In genomic region chr2:239263231-239263936, GRCh38 we compare ENCODE assay signal across 11 cellular contexts.
DNase-seq lines count a peak whose midpoint lies in the region; ATAC-seq and TF ChIP-seq lines count a peak whose summit lies in the region.
"Had no signal": no experiment of that assay in that cellular context is flagged by ENCODE, and none has a peak within 500 bp of the region (broad histone marks: within the 10 kb centered on the region; RNA-seq: fewer than 3 reads in every experiment).

No MANE protein-coding gene starts in this region.

- in situ Hi-C loops in gastrocnemius medialis (cut with MboI; ENCODE audit: low sequenced_read_pairs in 4 of 4) = no loop called here

- H3K9me3 ChIP-seq in right cardiac atrium (ENCODE audit: control insufficient read depth, low read length) (no peaks in the 10 kb centered on the region), gastrocnemius medialis (no peaks in the 10 kb centered on the region)
- H3K9me3 ChIP-seq: pancreas had no signal

- no peaks in the 10 kb centered on the region for H3K9me3 Mint-ChIP-seq in activated CD4-positive, alpha-beta T cell treated with anti-CD3 and anti-CD28 coated beads, Interleukin-2, amount 10 ng/mL, durations not matched to agents 24 days and 14 days

- no peaks in the 10 kb centered on the region for H3K36me3 ChIP-seq in gastrocnemius medialis
- no peaks in the 10 kb centered on the region for H3K36me3 ChIP-seq in mesendoderm (ENCODE audit: control insufficient read depth, insufficient read depth, low read length)
- H3K36me3 ChIP-seq: pancreas had no signal

- ATAC-seq in right cardiac atrium = no peak
- ATAC-seq in gastrocnemius medialis = no peak
- ATAC-seq in GM21737 (IDR thresholded peaks at IDR 0.05; ENCODE audit: unreplicated experiment) = no peak
- ATAC-seq: pancreas had no signal

- peaks cover 75% of the 10 kb centered on the region for H3K4me1 Mint-ChIP-seq in activated CD4-positive, alpha-beta T cell treated with anti-CD3 and anti-CD28 coated beads, Interleukin-2, amount 10 ng/mL, durations not matched to agents 24 days and 14 days

- H3K4ac ChIP-seq in mesendoderm (ENCODE audit: low read depth, low read length) = no peak overlapping the region

- H3K79me1 ChIP-seq in mesendoderm (ENCODE audit: low read length) = peaks cover 23% of the 10 kb centered on the region

- H2BK15ac ChIP-seq in mesendoderm (replicated peaks; ENCODE audit: low read depth) = no peak overlapping the region

- no peak overlapping the region for H3K4me2 ChIP-seq in mesendoderm (ENCODE audit: low read length)

- intact Hi-C loops in activated CD4-positive, alpha-beta T cell treated with anti-CD3 and anti-CD28 coated beads, Interleukin-2, amount 10 ng/mL, durations not matched to agents 24 days and 14 days (cut with micrococcal nuclease) = no loop called here
- intact Hi-C loops in right cardiac atrium (cut with DNase I) = no loop called here
- intact Hi-C loops in gastrocnemius medialis (cut with DNase I; ENCODE audit: low total_unique reads) = no loop called here

- no peak overlapping the region for H4K5ac ChIP-seq in mesendoderm (ENCODE audit: low read length)

- H3K4me3 ChIP-seq in right cardiac atrium (ENCODE audit: low read length) (no peak overlapping the region), gastrocnemius medialis (no peak overlapping the region), mesendoderm (ENCODE audit: low read length) (no peak overlapping the region)
- H3K4me3 ChIP-seq: pancreas had no signal

- no peaks in the 10 kb centered on the region for H3K27me3 Mint-ChIP-seq in activated CD4-positive, alpha-beta T cell treated with anti-CD3 and anti-CD28 coated beads, Interleukin-2, amount 10 ng/mL, durations not matched to agents 24 days and 14 days

- H3K4me1 ChIP-seq in right cardiac atrium (ENCODE audit: control insufficient read depth, insufficient read depth, low read length) = peaks cover 36% of the 10 kb centered on the region
- peaks cover 88 to 99% of the 10 kb centered on the region in 2 donors for H3K4me1 ChIP-seq in gastrocnemius medialis
- H3K4me1 ChIP-seq in mesendoderm (ENCODE audit: control insufficient read depth, low read depth, low read length) = peaks cover 13% of the 10 kb centered on the region

- TF ChIP-seq CTCF in VCaP (conservative IDR thresholded peaks at IDR 0.05) (no peak), gastrocnemius medialis (IDR thresholded peaks at IDR 0.05 in 4 of 5, conservative IDR thresholded peaks at IDR 0.05 in 1 of 5) (no peak)

- no peak overlapping the region for H4K8ac ChIP-seq in mesendoderm (ENCODE audit: low read depth, low read length)

- DNase-seq in activated CD4-positive, alpha-beta T cell treated with anti-CD3 and anti-CD28 coated beads, Interleukin-2, amount 10 ng/mL, durations not matched to agents 24 days and 14 days = no peak
- DNase-seq in activated CD4-positive, alpha-beta T cell treated with anti-CD3 and anti-CD28 coated beads for 4 hours = no peak
- DNase-seq in right cardiac atrium (no peak), gastrocnemius medialis (peak in 1 of 2 donors; percentile 12), NCI-H526 treated with DMSO at 0.1 percent for 48 hours (lab: John Stamatoyannopoulos, UW) (no peak), mesendoderm (no peak)
- DNase-seq: GDM1, Karpas-422 had no signal

- no peak overlapping the region for H3K27ac Mint-ChIP-seq in activated CD4-positive, alpha-beta T cell treated with anti-CD3 and anti-CD28 coated beads, Interleukin-2, amount 10 ng/mL, durations not matched to agents 24 days and 14 days

- H2BK5ac ChIP-seq in mesendoderm (ENCODE audit: low read length) = no peak overlapping the region

- H3K79me2 ChIP-seq in mesendoderm (ENCODE audit: control insufficient read depth, insufficient read depth, low read length) = peaks cover 29% of the 10 kb centered on the region

- H3K56ac ChIP-seq in mesendoderm (ENCODE audit: low read length) = no peak overlapping the region

- no peak overlapping the region for H2AK5ac ChIP-seq in mesendoderm (ENCODE audit: low read length)

- H3K27ac ChIP-seq in VCaP = peak overlapping the region; percentile 99
- H3K27ac ChIP-seq in right cardiac atrium (ENCODE audit: low read length) = peak overlapping the region; percentile 10
- peak overlapping the region; percentile 94 to 99 (median 98) for H3K27ac ChIP-seq in gastrocnemius medialis
- no peak overlapping the region for H3K27ac ChIP-seq in mesendoderm (ENCODE audit: low read depth, low read length)
- H3K27ac ChIP-seq: pancreas had no signal

- no peak overlapping the region for H3K23ac ChIP-seq in mesendoderm (ENCODE audit: low read length)

- WGBS in right cardiac atrium = 87% methylated on average over 25 of the region's 25 CpGs
- WGBS in mesendoderm (ENCODE audit: extremely low coverage, insufficient coverage, low lambda C conversion rate) = no CpG with 5 or more reads among the region's 25 CpGs

- no peak for TF ChIP-seq POLR2A in gastrocnemius medialis (IDR thresholded peaks at IDR 0.05)

- H3K9ac ChIP-seq in mesendoderm (ENCODE audit: low read length) = no peak overlapping the region

- peaks cover 15% of the 10 kb centered on the region for H3K36me3 Mint-ChIP-seq in activated CD4-positive, alpha-beta T cell treated with anti-CD3 and anti-CD28 coated beads, Interleukin-2, amount 10 ng/mL, durations not matched to agents 24 days and 14 days (ENCODE audit: low read depth)

- peak overlapping the region; percentile 44 for H3K4me3 Mint-ChIP-seq in activated CD4-positive, alpha-beta T cell treated with anti-CD3 and anti-CD28 coated beads, Interleukin-2, amount 10 ng/mL, durations not matched to agents 24 days and 14 days

- H3K27me3 ChIP-seq in right cardiac atrium (ENCODE audit: control insufficient read depth, insufficient read depth) (no peaks in the 10 kb centered on the region), gastrocnemius medialis (no peaks in the 10 kb centered on the region), mesendoderm (ENCODE audit: insufficient read depth, low read length, poor library complexity) (no peaks in the 10 kb centered on the region)
- H3K27me3 ChIP-seq: pancreas had no signal

- H2BK120ac ChIP-seq in mesendoderm (ENCODE audit: low read depth, low read length) = no peak overlapping the region

- no peak overlapping the region for H3K18ac ChIP-seq in mesendoderm (ENCODE audit: low read length)
